In the genomic region with DNA sequence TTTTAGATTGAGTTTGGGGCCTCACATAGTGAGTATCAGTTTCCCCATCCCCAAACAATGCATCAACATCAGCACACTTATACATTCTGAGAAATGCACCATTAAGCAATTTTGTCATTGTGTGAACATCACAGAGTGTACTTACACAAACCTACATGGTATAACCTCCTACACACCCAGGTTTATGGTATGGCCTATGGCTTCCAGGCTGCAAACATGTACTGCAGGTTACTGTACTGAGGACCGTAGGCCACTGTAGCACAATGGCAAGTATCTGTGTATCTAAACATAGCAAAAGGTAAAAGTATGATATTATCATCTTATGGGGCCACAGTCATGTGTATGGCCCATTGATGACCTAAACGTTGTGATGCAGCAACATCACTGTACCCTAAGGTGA, we compare ENCODE assay signal across 2 cellular contexts.
TF ChIP-seq lines count a peak whose summit lies in the region.

No MANE protein-coding gene starts in this region.

TF ChIP-seq in K562, 482 proteins besides CTCF, POLR2A, EP300 and RAD21 (continued from another document):
- TF ChIP-seq, protein P1, sequence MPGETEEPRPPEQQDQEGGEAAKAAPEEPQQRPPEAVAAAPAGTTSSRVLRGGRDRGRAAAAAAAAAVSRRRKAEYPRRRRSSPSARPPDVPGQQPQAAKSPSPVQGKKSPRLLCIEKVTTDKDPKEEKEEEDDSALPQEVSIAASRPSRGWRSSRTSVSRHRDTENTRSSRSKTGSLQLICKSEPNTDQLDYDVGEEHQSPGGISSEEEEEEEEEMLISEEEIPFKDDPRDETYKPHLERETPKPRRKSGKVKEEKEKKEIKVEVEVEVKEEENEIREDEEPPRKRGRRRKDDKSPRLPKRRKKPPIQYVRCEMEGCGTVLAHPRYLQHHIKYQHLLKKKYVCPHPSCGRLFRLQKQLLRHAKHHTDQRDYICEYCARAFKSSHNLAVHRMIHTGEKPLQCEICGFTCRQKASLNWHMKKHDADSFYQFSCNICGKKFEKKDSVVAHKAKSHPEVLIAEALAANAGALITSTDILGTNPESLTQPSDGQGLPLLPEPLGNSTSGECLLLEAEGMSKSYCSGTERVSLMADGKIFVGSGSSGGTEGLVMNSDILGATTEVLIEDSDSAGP (CRISPR knock-in tag; IDR thresholded peaks at IDR 0.05) = no peak

TF ChIP-seq in WTC11, 78 proteins besides CTCF, POLR2A, EP300 and RAD21 (continued from another document):
- no peak for TF ChIP-seq AR (CRISPR knock-in tag; IDR thresholded peaks at IDR 0.05)
- no peak for TF ChIP-seq GTF2I (CRISPR knock-in tag; conservative IDR thresholded peaks at IDR 0.05)
- TF ChIP-seq, protein P2, sequence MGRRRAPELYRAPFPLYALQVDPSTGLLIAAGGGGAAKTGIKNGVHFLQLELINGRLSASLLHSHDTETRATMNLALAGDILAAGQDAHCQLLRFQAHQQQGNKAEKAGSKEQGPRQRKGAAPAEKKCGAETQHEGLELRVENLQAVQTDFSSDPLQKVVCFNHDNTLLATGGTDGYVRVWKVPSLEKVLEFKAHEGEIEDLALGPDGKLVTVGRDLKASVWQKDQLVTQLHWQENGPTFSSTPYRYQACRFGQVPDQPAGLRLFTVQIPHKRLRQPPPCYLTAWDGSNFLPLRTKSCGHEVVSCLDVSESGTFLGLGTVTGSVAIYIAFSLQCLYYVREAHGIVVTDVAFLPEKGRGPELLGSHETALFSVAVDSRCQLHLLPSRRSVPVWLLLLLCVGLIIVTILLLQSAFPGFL (CRISPR knock-in tag; IDR thresholded peaks at IDR 0.05; ENCODE audit: borderline replicate concordance) = no peak
- TF ChIP-seq, protein P3, sequence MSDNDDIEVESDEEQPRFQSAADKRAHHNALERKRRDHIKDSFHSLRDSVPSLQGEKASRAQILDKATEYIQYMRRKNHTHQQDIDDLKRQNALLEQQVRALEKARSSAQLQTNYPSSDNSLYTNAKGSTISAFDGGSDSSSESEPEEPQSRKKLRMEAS (CRISPR knock-in tag; IDR thresholded peaks at IDR 0.05) = no peak
- no peak for TF ChIP-seq TCF7 (CRISPR knock-in tag; IDR thresholded peaks at IDR 0.05; ENCODE audit: low read depth)
- no peak for TF ChIP-seq SMAD3 (CRISPR knock-in tag; IDR thresholded peaks at IDR 0.05; ENCODE audit: borderline replicate concordance)
- no peak for TF ChIP-seq ZNF425 (CRISPR knock-in tag; conservative IDR thresholded peaks at IDR 0.05)
- TF ChIP-seq TEAD4 (CRISPR knock-in tag; IDR thresholded peaks at IDR 0.05) = no peak
- TF ChIP-seq ZNF416 (CRISPR knock-in tag; IDR thresholded peaks at IDR 0.05) = no peak
- no peak for TF ChIP-seq ZMAT4 (CRISPR knock-in tag; IDR thresholded peaks at IDR 0.05)
- no peak for TF ChIP-seq MYBL2 (CRISPR knock-in tag; IDR thresholded peaks at IDR 0.05)
- no peak for TF ChIP-seq GABPB1 (CRISPR knock-in tag; IDR thresholded peaks at IDR 0.05)
- TF ChIP-seq, protein P4, sequence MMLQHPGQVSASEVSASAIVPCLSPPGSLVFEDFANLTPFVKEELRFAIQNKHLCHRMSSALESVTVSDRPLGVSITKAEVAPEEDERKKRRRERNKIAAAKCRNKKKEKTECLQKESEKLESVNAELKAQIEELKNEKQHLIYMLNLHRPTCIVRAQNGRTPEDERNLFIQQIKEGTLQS (CRISPR knock-in tag; conservative IDR thresholded peaks at IDR 0.05) = no peak
- TF ChIP-seq ZBTB21 (CRISPR knock-in tag; IDR thresholded peaks at IDR 0.05; ENCODE audit: borderline replicate concordance) = no peak
- TF ChIP-seq, protein P5, sequence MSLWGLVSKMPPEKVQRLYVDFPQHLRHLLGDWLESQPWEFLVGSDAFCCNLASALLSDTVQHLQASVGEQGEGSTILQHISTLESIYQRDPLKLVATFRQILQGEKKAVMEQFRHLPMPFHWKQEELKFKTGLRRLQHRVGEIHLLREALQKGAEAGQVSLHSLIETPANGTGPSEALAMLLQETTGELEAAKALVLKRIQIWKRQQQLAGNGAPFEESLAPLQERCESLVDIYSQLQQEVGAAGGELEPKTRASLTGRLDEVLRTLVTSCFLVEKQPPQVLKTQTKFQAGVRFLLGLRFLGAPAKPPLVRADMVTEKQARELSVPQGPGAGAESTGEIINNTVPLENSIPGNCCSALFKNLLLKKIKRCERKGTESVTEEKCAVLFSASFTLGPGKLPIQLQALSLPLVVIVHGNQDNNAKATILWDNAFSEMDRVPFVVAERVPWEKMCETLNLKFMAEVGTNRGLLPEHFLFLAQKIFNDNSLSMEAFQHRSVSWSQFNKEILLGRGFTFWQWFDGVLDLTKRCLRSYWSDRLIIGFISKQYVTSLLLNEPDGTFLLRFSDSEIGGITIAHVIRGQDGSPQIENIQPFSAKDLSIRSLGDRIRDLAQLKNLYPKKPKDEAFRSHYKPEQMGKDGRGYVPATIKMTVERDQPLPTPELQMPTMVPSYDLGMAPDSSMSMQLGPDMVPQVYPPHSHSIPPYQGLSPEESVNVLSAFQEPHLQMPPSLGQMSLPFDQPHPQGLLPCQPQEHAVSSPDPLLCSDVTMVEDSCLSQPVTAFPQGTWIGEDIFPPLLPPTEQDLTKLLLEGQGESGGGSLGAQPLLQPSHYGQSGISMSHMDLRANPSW (CRISPR knock-in tag; conservative IDR thresholded peaks at IDR 0.05; ENCODE audit: low read depth) = no peak
